In genomic region chr11:68353118-68353517, GRCh38 we compare ENCODE assay signal across 3 cellular contexts.
TF ChIP-seq lines count a peak whose summit lies in the region.

No MANE protein-coding gene starts in this region.

TF ChIP-seq in SK-N-SH, 30 proteins besides CTCF, POLR2A, EP300 and RAD21:
- TF ChIP-seq IRF3 (IDR thresholded peaks at IDR 0.05; ENCODE audit: low read depth, low read length) (no peak), SMC3 (IDR thresholded peaks at IDR 0.05; ENCODE audit: low read depth, low read length) (no peak), SIN3A (IDR thresholded peaks at IDR 0.05; ENCODE audit: borderline replicate concordance, low read depth, low read length) (no peak), JUND (IDR thresholded peaks at IDR 0.05) (no peak), MEF2A (IDR thresholded peaks at IDR 0.05; ENCODE audit: borderline replicate concordance, low read depth) (no peak), FOXJ3 (CRISPR knock-in tag; IDR thresholded peaks at IDR 0.05) (no peak), TAF1 (IDR thresholded peaks at IDR 0.05; ENCODE audit: borderline replicate concordance, low read depth, low read length) (no peak), MAX (IDR thresholded peaks at IDR 0.05; ENCODE audit: low read depth) (no peak), RCOR1 (IDR thresholded peaks at IDR 0.05; ENCODE audit: low read length) (no peak), FOSL2 (IDR thresholded peaks at IDR 0.05; ENCODE audit: borderline replicate concordance, low read depth) (no peak), GATA2 (CRISPR knock-in tag; IDR thresholded peaks at IDR 0.05) (no peak), TEAD4 (IDR thresholded peaks at IDR 0.05; ENCODE audit: borderline replicate concordance, insufficient read depth) (no peak), RXRA (IDR thresholded peaks at IDR 0.05; ENCODE audit: borderline replicate concordance, low read depth) (no peak)
- TF ChIP-seq, protein P1, sequence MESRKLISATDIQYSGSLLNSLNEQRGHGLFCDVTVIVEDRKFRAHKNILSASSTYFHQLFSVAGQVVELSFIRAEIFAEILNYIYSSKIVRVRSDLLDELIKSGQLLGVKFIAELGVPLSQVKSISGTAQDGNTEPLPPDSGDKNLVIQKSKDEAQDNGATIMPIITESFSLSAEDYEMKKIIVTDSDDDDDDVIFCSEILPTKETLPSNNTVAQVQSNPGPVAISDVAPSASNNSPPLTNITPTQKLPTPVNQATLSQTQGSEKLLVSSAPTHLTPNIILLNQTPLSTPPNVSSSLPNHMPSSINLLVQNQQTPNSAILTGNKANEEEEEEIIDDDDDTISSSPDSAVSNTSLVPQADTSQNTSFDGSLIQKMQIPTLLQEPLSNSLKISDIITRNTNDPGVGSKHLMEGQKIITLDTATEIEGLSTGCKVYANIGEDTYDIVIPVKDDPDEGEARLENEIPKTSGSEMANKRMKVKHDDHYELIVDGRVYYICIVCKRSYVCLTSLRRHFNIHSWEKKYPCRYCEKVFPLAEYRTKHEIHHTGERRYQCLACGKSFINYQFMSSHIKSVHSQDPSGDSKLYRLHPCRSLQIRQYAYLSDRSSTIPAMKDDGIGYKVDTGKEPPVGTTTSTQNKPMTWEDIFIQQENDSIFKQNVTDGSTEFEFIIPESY (IDR thresholded peaks at IDR 0.05; ENCODE audit: borderline replicate concordance, low read depth): no peak
- TF ChIP-seq, protein P2, sequence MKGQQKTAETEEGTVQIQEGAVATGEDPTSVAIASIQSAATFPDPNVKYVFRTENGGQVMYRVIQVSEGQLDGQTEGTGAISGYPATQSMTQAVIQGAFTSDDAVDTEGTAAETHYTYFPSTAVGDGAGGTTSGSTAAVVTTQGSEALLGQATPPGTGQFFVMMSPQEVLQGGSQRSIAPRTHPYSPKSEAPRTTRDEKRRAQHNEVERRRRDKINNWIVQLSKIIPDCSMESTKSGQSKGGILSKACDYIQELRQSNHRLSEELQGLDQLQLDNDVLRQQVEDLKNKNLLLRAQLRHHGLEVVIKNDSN (IDR thresholded peaks at IDR 0.05; ENCODE audit: borderline replicate concordance, low read depth): no peak
- TF ChIP-seq, protein P3, sequence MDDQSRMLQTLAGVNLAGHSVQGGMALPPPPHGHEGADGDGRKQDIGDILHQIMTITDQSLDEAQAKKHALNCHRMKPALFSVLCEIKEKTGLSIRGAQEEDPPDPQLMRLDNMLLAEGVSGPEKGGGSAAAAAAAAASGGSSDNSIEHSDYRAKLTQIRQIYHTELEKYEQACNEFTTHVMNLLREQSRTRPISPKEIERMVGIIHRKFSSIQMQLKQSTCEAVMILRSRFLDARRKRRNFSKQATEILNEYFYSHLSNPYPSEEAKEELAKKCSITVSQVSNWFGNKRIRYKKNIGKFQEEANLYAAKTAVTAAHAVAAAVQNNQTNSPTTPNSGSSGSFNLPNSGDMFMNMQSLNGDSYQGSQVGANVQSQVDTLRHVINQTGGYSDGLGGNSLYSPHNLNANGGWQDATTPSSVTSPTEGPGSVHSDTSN (IDR thresholded peaks at IDR 0.05): no peak

TF ChIP-seq in SK-N-SH treated with all-trans-retinoic acid at 6 μM for 48 hours, 23 proteins besides CTCF, POLR2A, EP300 and RAD21:
- TF ChIP-seq ZNF565 (CRISPR knock-in tag; conservative IDR thresholded peaks at IDR 0.05; ENCODE audit: low read depth) (no peak), TCF4 (CRISPR knock-in tag; IDR thresholded peaks at IDR 0.05; ENCODE audit: borderline replicate concordance) (no peak), PATZ1 (CRISPR knock-in tag; IDR thresholded peaks at IDR 0.05; ENCODE audit: borderline replicate concordance) (no peak), POU6F1 (CRISPR knock-in tag; IDR thresholded peaks at IDR 0.05; ENCODE audit: borderline replicate concordance, low read depth) (no peak), SNAI2 (CRISPR knock-in tag; IDR thresholded peaks at IDR 0.05) (no peak), ZC3H10 (CRISPR knock-in tag; IDR thresholded peaks at IDR 0.05) (no peak), CSRNP3 (CRISPR knock-in tag; IDR thresholded peaks at IDR 0.05) (no peak), PPARA (CRISPR knock-in tag; IDR thresholded peaks at IDR 0.05; ENCODE audit: borderline replicate concordance) (no peak), CSDC2 (CRISPR knock-in tag; IDR thresholded peaks at IDR 0.05) (no peak)

TF ChIP-seq in H1, 55 proteins besides CTCF, POLR2A, EP300 and RAD21:
- TF ChIP-seq EZH2 (IDR thresholded peaks at IDR 0.05; ENCODE audit: low read depth, low read length, severe bottlenecking) (no peak), NANOG (IDR thresholded peaks at IDR 0.05; ENCODE audit: insufficient read depth, low read depth, low read length, poor library complexity, severe bottlenecking) (no peak), TAF1 (IDR thresholded peaks at IDR 0.05; ENCODE audit: low read depth, low read length) (no peak), SRF (IDR thresholded peaks at IDR 0.05; ENCODE audit: low read depth, low read length) (no peak)
TF ChIP-seq in H1: peak in this region for 0.
